ENCODE assay signal across 21 cellular contexts in genomic region chr1:6852136-6852890, GRCh38.
DNase-seq lines count a peak whose midpoint lies in the region; ATAC-seq and TF ChIP-seq lines count a peak whose summit lies in the region.
"Had no signal": no experiment of that assay in that cellular context is flagged by ENCODE, and none has a peak within 500 bp of the region (broad histone marks: within the 10 kb centered on the region; RNA-seq: fewer than 3 reads in every experiment).

No MANE protein-coding gene starts in this region.

- H4K12ac ChIP-seq in trophoblast cell (ENCODE audit: low read depth, low read length) = no peak overlapping the region

- no peak overlapping the region for H3K4me3 Mint-ChIP-seq in MCF 10A (ENCODE audit: unreplicated experiment)
- H3K4me3 Mint-ChIP-seq in CD8-positive, alpha-beta memory T cell = no peak overlapping the region
- H3K4me3 Mint-ChIP-seq: CD4-positive, alpha-beta memory T cell; HFFc6 had no signal

- no peak overlapping the region for H3K4ac ChIP-seq in trophoblast cell (ENCODE audit: low read depth, low read length)

- H3K27ac ChIP-seq in breast epithelium (no peak overlapping the region), foreskin keratinocyte (no peak overlapping the region), trophoblast cell (ENCODE audit: low read depth, low read length) (no peak overlapping the region)
- no peak overlapping the region for H3K27ac ChIP-seq in CD8-positive, alpha-beta memory T cell (ENCODE audit: low read depth, low read length)
- H3K27ac ChIP-seq: A549 had no signal

- H2AK5ac ChIP-seq in trophoblast cell (ENCODE audit: low read length) = no peak overlapping the region

- no TSS peak for BruUV-seq in MCF 10A (replicated peaks; lab: Mats Ljungman, UMichigan)

- ATAC-seq in foreskin keratinocyte (peak; percentile 46), GM18873 (IDR thresholded peaks at IDR 0.05; ENCODE audit: low FRiP score, unreplicated experiment) (no peak)
- ATAC-seq: A549 had no signal

- CTCF ChIA-PET in MCF 10A (lab: Yijun Ruan, JAX) = no interaction called here
- CTCF ChIA-PET in CD8-positive, alpha-beta memory T cell (lab: Charles Lee) = no interaction called here

- intact Hi-C loops in MCF 10A (cut with micrococcal nuclease) = no loop called here
- intact Hi-C loops in breast epithelium (cut with DNase I; ENCODE audit: low total_unique reads) = no loop called here

- no peaks in the 10 kb centered on the region for H3K79me1 ChIP-seq in trophoblast cell (ENCODE audit: low read length)

- no peak overlapping the region for H2BK12ac ChIP-seq in trophoblast cell (ENCODE audit: low read length)

- DNase-seq in MCF 10A (ENCODE audit: unreplicated experiment) = no peak
- no peak for DNase-seq in breast epithelium (ENCODE audit: low spot score in 2 of 2)
- peak in 1 of 2 donors; percentile 39 for DNase-seq in foreskin keratinocyte
- DNase-seq in trophoblast cell = peak; percentile 61 to 94
- no peak for DNase-seq in BE2C
- DNase-seq in CD8-positive, alpha-beta memory T cell = no peak
- DNase-seq: 8988T; ACHN; AML-193; C1 segment of cervical spinal cord; Caco-2; CD4-positive, alpha-beta memory T cell; DMS 273 treated with DMSO at 0.1 percent for 48 hours; DMS53; DMS79 treated with DMSO at 0.1 percent for 48 hours; GF-D8; GOT3; HFFc6 had no signal

- no peaks in the 10 kb centered on the region for H3K27me3 Mint-ChIP-seq in MCF 10A (ENCODE audit: insufficient read depth, unreplicated experiment)
- H3K27me3 Mint-ChIP-seq in CD8-positive, alpha-beta memory T cell = no peaks in the 10 kb centered on the region
- H3K27me3 Mint-ChIP-seq: CD4-positive, alpha-beta memory T cell had no signal

- H2BK5ac ChIP-seq in trophoblast cell (ENCODE audit: low read depth, low read length, poor library complexity) = no peak overlapping the region

- peaks cover 34% of the 10 kb centered on the region for H3K4me1 Mint-ChIP-seq in MCF 10A (ENCODE audit: insufficient read depth, unreplicated experiment)
- peaks cover 13 to 18% (median 17%) of the 10 kb centered on the region in 3 donors for H3K4me1 Mint-ChIP-seq in CD8-positive, alpha-beta memory T cell

- H3K4me2 ChIP-seq in trophoblast cell (ENCODE audit: low read length) = no peak overlapping the region
- H3K4me2 ChIP-seq: A549 had no signal

- H3K18ac ChIP-seq in trophoblast cell (ENCODE audit: low read length) = no peak overlapping the region

- no peaks in the 10 kb centered on the region for H3K79me2 ChIP-seq in trophoblast cell (ENCODE audit: control insufficient read depth, insufficient read depth, low read length, poor library complexity)

- no peaks in the 10 kb centered on the region for H3K4me1 ChIP-seq in breast epithelium
- peaks cover 4% of the 10 kb centered on the region for H3K4me1 ChIP-seq in foreskin keratinocyte
- no peaks in the 10 kb centered on the region for H3K4me1 ChIP-seq in trophoblast cell (ENCODE audit: control insufficient read depth in 1 of 2, insufficient read depth in 2 of 2, low read length in 2 of 2)
- H3K4me1 ChIP-seq in BE2C = no peaks in the 10 kb centered on the region
- H3K4me1 ChIP-seq in CD8-positive, alpha-beta memory T cell (ENCODE audit: insufficient read depth, low read length) = no peaks in the 10 kb centered on the region
- H3K4me1 ChIP-seq: A549, Caco-2, HAP-1 had no signal

- H3K9me3 ChIP-seq in breast epithelium (no peaks in the 10 kb centered on the region), trophoblast cell (ENCODE audit: insufficient read depth, low read depth, low read length) (peaks cover 2% of the 10 kb centered on the region), BE2C (no peaks in the 10 kb centered on the region)
- H3K9me3 ChIP-seq in CD8-positive, alpha-beta memory T cell (ENCODE audit: low read length) = no peaks in the 10 kb centered on the region
- H3K9me3 ChIP-seq: A549, Caco-2, HAP-1 had no signal

- no peak overlapping the region for H3K14ac ChIP-seq in trophoblast cell (ENCODE audit: low read length)

- peaks cover 25% of the 10 kb centered on the region for H3K9me3 Mint-ChIP-seq in MCF 10A (ENCODE audit: unreplicated experiment)
- H3K9me3 Mint-ChIP-seq in CD8-positive, alpha-beta memory T cell = no peaks in the 10 kb centered on the region

- no peak overlapping the region for H3K4me3 ChIP-seq in breast epithelium
- H3K4me3 ChIP-seq in trophoblast cell (ENCODE audit: low read depth, low read length) = no peak overlapping the region
- H3K4me3 ChIP-seq in BE2C (ENCODE audit: low read depth, low read length) = no peak overlapping the region
- H3K4me3 ChIP-seq in CD8-positive, alpha-beta memory T cell (ENCODE audit: low read length) = no peak overlapping the region
- H3K4me3 ChIP-seq: A549, HAP-1 had no signal

- no peak overlapping the region for H2AFZ ChIP-seq in trophoblast cell (ENCODE audit: insufficient read depth, low read length, poor library complexity)

- no peaks in the 10 kb centered on the region for H3K36me3 ChIP-seq in breast epithelium
- no peaks in the 10 kb centered on the region for H3K36me3 ChIP-seq in trophoblast cell (ENCODE audit: control insufficient read depth in 1 of 2, insufficient read depth in 2 of 2, low read length in 2 of 2)
- no peaks in the 10 kb centered on the region for H3K36me3 ChIP-seq in BE2C
- H3K36me3 ChIP-seq in CD8-positive, alpha-beta memory T cell (ENCODE audit: insufficient read depth, low read length) = no peaks in the 10 kb centered on the region
- H3K36me3 ChIP-seq: HAP-1 had no signal

- H3K36me3 Mint-ChIP-seq in MCF 10A (ENCODE audit: insufficient read depth, unreplicated experiment) = peaks cover 15% of the 10 kb centered on the region
- H3K36me3 Mint-ChIP-seq in CD8-positive, alpha-beta memory T cell = peaks cover 25 to 37% (median 30%) of the 10 kb centered on the region in 3 donors

- no peak for TF ChIP-seq POLR2A in breast epithelium (IDR thresholded peaks at IDR 0.05)

- H4K91ac ChIP-seq in trophoblast cell (ENCODE audit: low read depth, low read length) = no peak overlapping the region

- POLR2A ChIA-PET in MCF 10A (lab: Yijun Ruan, JAX) = interaction anchor here (1.2 to 1.6 kb wide), 2 partner anchors 9 to 17 kb away, joined by 3 to 4 read pairs; no protein-coding TSS in a partner anchor
- POLR2A ChIA-PET in CD8-positive, alpha-beta memory T cell (lab: Charles Lee) = no interaction called here

- TF ChIP-seq CTCF in MCF 10A (IDR thresholded peaks at IDR 0.05; ENCODE audit: unreplicated experiment) (no peak), breast epithelium (IDR thresholded peaks at IDR 0.05) (no peak), foreskin keratinocyte (conservative IDR thresholded peaks at IDR 0.05) (no peak), BE2C (IDR thresholded peaks at IDR 0.05; ENCODE audit: low read depth, low read length) (no peak)

- H3K27ac Mint-ChIP-seq in MCF 10A (ENCODE audit: low read depth, unreplicated experiment) = peak overlapping the region; percentile 65
- H3K27ac Mint-ChIP-seq in CD8-positive, alpha-beta memory T cell = no peak overlapping the region
- H3K27ac Mint-ChIP-seq: CD4-positive, alpha-beta memory T cell; HFFc6 had no signal

- no peak overlapping the region for H3K9ac ChIP-seq in trophoblast cell (ENCODE audit: low read length)

- WGBS in trophoblast cell (ENCODE audit: extremely low coverage, insufficient coverage, insufficient read length) = no CpG with 5 or more reads among the region's 6 CpGs

- H2BK120ac ChIP-seq in trophoblast cell (ENCODE audit: insufficient read depth, low read length, poor library complexity) = no peak overlapping the region

- no peak overlapping the region for H4K8ac ChIP-seq in trophoblast cell (ENCODE audit: low read depth, low read length)

- H3K27me3 ChIP-seq in breast epithelium = no peaks in the 10 kb centered on the region
- no peaks in the 10 kb centered on the region for H3K27me3 ChIP-seq in foreskin keratinocyte
- no peaks in the 10 kb centered on the region for H3K27me3 ChIP-seq in trophoblast cell (ENCODE audit: insufficient read depth, low read length)
- H3K27me3 ChIP-seq in BE2C = no peaks in the 10 kb centered on the region
- H3K27me3 ChIP-seq in CD8-positive, alpha-beta memory T cell (ENCODE audit: insufficient read depth, low read length, poor library complexity, severe bottlenecking) = no peaks in the 10 kb centered on the region

- no peak overlapping the region for H3K23ac ChIP-seq in trophoblast cell (ENCODE audit: low read length)

Comparison
In these comparisons a context has a peak if more than half of its experiments do, and no peak if none do; other contexts are left out.
1. DNase-seq: peak in trophoblast cell (2 of 2); none in MCF 10A (single experiment), breast epithelium (0 of 2), BE2C (single experiment) and CD8-positive, alpha-beta memory T cell (0 of 5).